In genomic region chr2:96924775-96925747, GRCh38 we compare ENCODE assay signal across 12 cellular contexts. TPM values are rescaled to one million over a fixed set of nuclear protein-coding genes. Genes with fewer than 3 reads are reported as not detected.
DNase-seq lines count a peak whose midpoint lies in the region; ATAC-seq and TF ChIP-seq lines count a peak whose summit lies in the region.
"Had no signal": no experiment of that assay in that cellular context is flagged by ENCODE, and none has a peak within 500 bp of the region (broad histone marks: within the 10 kb centered on the region; RNA-seq: fewer than 3 reads in every experiment).

No MANE protein-coding gene starts in this region.

- peak overlapping the region; percentile 73 for H3K4me3 Mint-ChIP-seq in activated naive CD4-positive, alpha-beta T cell treated with anti-CD3 and anti-CD28 coated beads for 36 hours
- H3K4me3 Mint-ChIP-seq in stimulated activated naive CD8-positive, alpha-beta T cell treated with anti-CD3 and anti-CD28 coated beads, Interleukin-15, amount 100 ng/mL, for 72 hours: peak overlapping the region; percentile 73 to 84
- no peak overlapping the region for H3K4me3 Mint-ChIP-seq in WTC11
- H3K4me3 Mint-ChIP-seq: neural crest cell had no signal

- H3K9ac ChIP-seq in muscle layer of colon (ENCODE audit: low read length): peak overlapping the region; percentile 53

- no peaks in the 10 kb centered on the region for H3K36me3 ChIP-seq in muscle layer of colon (ENCODE audit: insufficient read depth, low read length)
- H3K36me3 ChIP-seq: brain microvascular endothelial cell, vagina had no signal

- no peaks in the 10 kb centered on the region for H3K27me3 Mint-ChIP-seq in activated naive CD4-positive, alpha-beta T cell treated with anti-CD3 and anti-CD28 coated beads for 36 hours (ENCODE audit: low read depth)
- H3K27me3 Mint-ChIP-seq in stimulated activated naive CD8-positive, alpha-beta T cell treated with anti-CD3 and anti-CD28 coated beads, Interleukin-15, amount 100 ng/mL, for 72 hours: no peaks in the 10 kb centered on the region
- H3K27me3 Mint-ChIP-seq in WTC11 (ENCODE audit: low read depth): peaks cover 53% of the 10 kb centered on the region

- H3K27ac Mint-ChIP-seq in activated naive CD4-positive, alpha-beta T cell treated with anti-CD3 and anti-CD28 coated beads for 36 hours: peak overlapping the region; percentile 87
- H3K27ac Mint-ChIP-seq in stimulated activated naive CD8-positive, alpha-beta T cell treated with anti-CD3 and anti-CD28 coated beads, Interleukin-15, amount 100 ng/mL, for 72 hours: peak overlapping the region; percentile 95 to 99
- no peak overlapping the region for H3K27ac Mint-ChIP-seq in WTC11

- no peak for TF ChIP-seq CTCF in WTC11 (IDR thresholded peaks at IDR 0.05)

- POLR2A ChIA-PET in WTC11 (lab: Charles Lee): interaction anchor here (0.6 kb wide), 1 partner anchor 759 kb away, joined by 4 read pairs; no protein-coding TSS in a partner anchor

- H3K36me3 Mint-ChIP-seq in activated naive CD4-positive, alpha-beta T cell treated with anti-CD3 and anti-CD28 coated beads for 36 hours (ENCODE audit: low read depth): no peaks in the 10 kb centered on the region
- no peaks in the 10 kb centered on the region for H3K36me3 Mint-ChIP-seq in WTC11

- CTCF ChIA-PET in activated naive CD4-positive, alpha-beta T cell treated with anti-CD3 and anti-CD28 coated beads for 36 hours (lab: Charles Lee): interaction anchor here (0.7 to 1.3 kb wide), 5 partner anchors 26 to 73 kb away, joined by 3 to 4 read pairs (median 3); partner anchors contain the start of gene ANKRD39
- CTCF ChIA-PET in WTC11 (lab: Charles Lee): interaction anchor here (1.3 to 3.2 kb wide), 4 partner anchors 26 to 67 kb away, joined by 3 to 14 read pairs (median 4); partner anchors contain the start of gene ANKRD39

- intact Hi-C loops in activated naive CD4-positive, alpha-beta T cell treated with anti-CD3 and anti-CD28 coated beads for 36 hours (cut with micrococcal nuclease): loop anchor here (1.0 kb wide), 1 partner anchor 12 kb away; no protein-coding TSS in a partner anchor

- no peaks in the 10 kb centered on the region for H3K27me3 ChIP-seq in muscle layer of colon (ENCODE audit: control insufficient read depth in 1 of 2, insufficient read depth in 2 of 2, low read length in 2 of 2)
- H3K27me3 ChIP-seq: vagina had no signal

- DNase-seq in activated CD4-positive, CD25-positive, alpha-beta regulatory T cell (lab: John Stamatoyannopoulos, UW): no peak
- DNase-seq in activated naive CD4-positive, alpha-beta T cell treated with anti-CD3 and anti-CD28 coated beads for 36 hours: peak; percentile 55
- DNase-seq in stimulated activated naive CD8-positive, alpha-beta T cell treated with anti-CD3 and anti-CD28 coated beads, Interleukin-15, amount 100 ng/mL, for 72 hours: peak; percentile 38 to 40
- no peak for DNase-seq in ureter (ENCODE audit: low spot score)
- DNase-seq in NCI-H187 (lab: John Stamatoyannopoulos, UW): no peak
- DNase-seq in WTC11 (ENCODE audit: low spot score): no peak
- DNase-seq: brain microvascular endothelial cell, NCI-H187 treated with DMSO at 0.1 percent for 48 hours had no signal

- H3K4me1 Mint-ChIP-seq in activated naive CD4-positive, alpha-beta T cell treated with anti-CD3 and anti-CD28 coated beads for 36 hours (ENCODE audit: low read depth): peaks cover 23% of the 10 kb centered on the region
- peaks cover 57% of the 10 kb centered on the region for H3K4me1 Mint-ChIP-seq in stimulated activated naive CD8-positive, alpha-beta T cell treated with anti-CD3 and anti-CD28 coated beads, Interleukin-15, amount 100 ng/mL, for 72 hours
- peaks cover 39% of the 10 kb centered on the region for H3K4me1 Mint-ChIP-seq in WTC11

- ATAC-seq in activated CD4-positive, CD25-positive, alpha-beta regulatory T cell treated with anti-CD3 and anti-CD28 coated beads, Interleukin-2, amount 50 U/mL, for 24 hours: peak; percentile 41 to 59
- ATAC-seq in stimulated activated naive CD8-positive, alpha-beta T cell treated with anti-CD3 and anti-CD28 coated beads, Interleukin-15, amount 100 ng/mL, for 72 hours: peak; percentile 73
- no peak for ATAC-seq in WTC11

- no peaks in the 10 kb centered on the region for H3K9me3 Mint-ChIP-seq in activated naive CD4-positive, alpha-beta T cell treated with anti-CD3 and anti-CD28 coated beads for 36 hours
- no peaks in the 10 kb centered on the region for H3K9me3 Mint-ChIP-seq in stimulated activated naive CD8-positive, alpha-beta T cell treated with anti-CD3 and anti-CD28 coated beads, Interleukin-15, amount 100 ng/mL, for 72 hours
- 0 out of 2 replicates have a peak, but pooled peaks cover 5% of the 10 kb centered on the region for H3K9me3 Mint-ChIP-seq in WTC11
- H3K9me3 Mint-ChIP-seq: neural crest cell had no signal

- peaks cover 44% of the 10 kb centered on the region for H3K4me1 ChIP-seq in muscle layer of colon (ENCODE audit: insufficient read depth, low read length)

- peak overlapping the region in 1 of 2 donors; percentile 56 for H3K4me3 ChIP-seq in muscle layer of colon (ENCODE audit: low read depth in 1 of 2, low read length in 2 of 2)
- H3K4me3 ChIP-seq: vagina had no signal

- peak overlapping the region; percentile 74 for H3K27ac ChIP-seq in muscle layer of colon (ENCODE audit: low read depth, low read length)
- H3K27ac ChIP-seq: brain microvascular endothelial cell, vagina had no signal

- H3K9me3 ChIP-seq in muscle layer of colon (ENCODE audit: low read length): no peaks in the 10 kb centered on the region
- H3K9me3 ChIP-seq: vagina had no signal

TF ChIP-seq in WTC11, 78 proteins besides CTCF, POLR2A, EP300 and RAD21:
- TF ChIP-seq ZNF263 (CRISPR knock-in tag; IDR thresholded peaks at IDR 0.05; ENCODE audit: low read depth) (no peak), NR2C2 (CRISPR knock-in tag; IDR thresholded peaks at IDR 0.05) (no peak), FOXJ3 (CRISPR knock-in tag; IDR thresholded peaks at IDR 0.05; ENCODE audit: borderline replicate concordance) (no peak), USF1 (CRISPR knock-in tag; IDR thresholded peaks at IDR 0.05) (no peak), ETV6 (CRISPR knock-in tag; IDR thresholded peaks at IDR 0.05) (no peak), GTF2I (CRISPR knock-in tag; conservative IDR thresholded peaks at IDR 0.05) (no peak), ELF4 (CRISPR knock-in tag; IDR thresholded peaks at IDR 0.05; ENCODE audit: low read depth) (no peak), CREB1 (CRISPR knock-in tag; IDR thresholded peaks at IDR 0.05) (no peak), E2F1 (CRISPR knock-in tag; IDR thresholded peaks at IDR 0.05) (no peak), TP53 (CRISPR knock-in tag; IDR thresholded peaks at IDR 0.05) (no peak), GRHL2 (CRISPR knock-in tag; IDR thresholded peaks at IDR 0.05; ENCODE audit: insufficient replicate concordance, severe bottlenecking) (no peak), ZNF512 (CRISPR knock-in tag; IDR thresholded peaks at IDR 0.05; ENCODE audit: borderline replicate concordance) (no peak), IRF2 (CRISPR knock-in tag; IDR thresholded peaks at IDR 0.05; ENCODE audit: borderline replicate concordance, low read depth) (no peak)

RNA-seq across cellular contexts. Expression of gene SEMA4C, which starts 55.2 kb away (rescaled TPM):
- total RNA-seq in activated naive CD4-positive, alpha-beta T cell treated with anti-CD3 and anti-CD28 coated beads for 36 hours: 1 to 10 TPM; 7.7 to 8.5 TPM
- total RNA-seq in ureter (58.0 TPM), WTC11 (2021) (80.0 to 81.6 TPM (median 80.4 TPM) in 3 replicates)

Comparison
In these comparisons a context has a peak if more than half of its experiments do, and no peak if none do; other contexts are left out.
1. DNase-seq: peak in activated naive CD4-positive, alpha-beta T cell treated with anti-CD3 and anti-CD28 coated beads for 36 hours (single experiment) and stimulated activated naive CD8-positive, alpha-beta T cell treated with anti-CD3 and anti-CD28 coated beads, Interleukin-15, amount 100 ng/mL, for 72 hours (2 of 2); none in activated CD4-positive, CD25-positive, alpha-beta regulatory T cell (0 of 4), ureter (single experiment), NCI-H187 (0 of 2) and WTC11 (single experiment).